Comparison of ENCODE assay signal across 14 cellular contexts in genomic region chr4:74473155-74473811, GRCh38. TPM values are rescaled to one million over a fixed set of nuclear protein-coding genes. Genes with fewer than 3 reads are reported as not detected.
DNase-seq lines count a peak whose midpoint lies in the region; TF ChIP-seq lines count a peak whose summit lies in the region.
"Had no signal": no experiment of that assay in that cellular context is flagged by ENCODE, and none has a peak within 500 bp of the region (broad histone marks: within the 10 kb centered on the region; RNA-seq: fewer than 3 reads in every experiment).

No MANE protein-coding gene starts in this region.

- no peak overlapping the region for H3K4me3 ChIP-seq in vagina
- H3K4me3 ChIP-seq: BLaER1 had no signal

- TF ChIP-seq CTCF in vagina (IDR thresholded peaks at IDR 0.05), result no peak

- H3K9me3 ChIP-seq in vagina, result no peaks in the 10 kb centered on the region
- H3K9me3 ChIP-seq: BLaER1 had no signal

- TF ChIP-seq POLR2A in vagina (IDR thresholded peaks at IDR 0.05), result no peak

- intact Hi-C loops in vagina (cut with DNase I), result no loop called here

- peaks cover 20% of the 10 kb centered on the region for H3K4me1 ChIP-seq in vagina
- H3K4me1 ChIP-seq: BLaER1 had no signal

- H3K36me3 ChIP-seq in vagina, result no peaks in the 10 kb centered on the region
- H3K36me3 ChIP-seq: BLaER1 had no signal

- DNase-seq in A172 (ENCODE audit: low spot score) (peak; percentile 69), HT1080 (ENCODE audit: low read depth) (peak; percentile 93), dermis microvascular lymphatic vessel endothelial cell (ENCODE audit: low read depth in 2 of 2) (peak; percentile 7 to 92), kidney tubule cell (ENCODE audit: low spot score) (peak; percentile 76), DMS79 (lab: John Stamatoyannopoulos, UW) (no peak), vagina (ENCODE audit: extremely low spot score in 2 of 2) (no peak), LoVo (ENCODE audit: low spot score) (no peak), superior temporal gyrus (ENCODE audit: extremely low spot score) (no peak)
- DNase-seq: activated T-cell treated with anti-CD3 and anti-CD28 coated beads, Interleukin-2, amount 50 U/mL, for 72 hours; H9; nephron progenitor cell had no signal

- no peaks in the 10 kb centered on the region for H3K27me3 ChIP-seq in vagina
- H3K27me3 ChIP-seq: BLaER1 had no signal

- H3K27ac ChIP-seq in vagina, result no peak overlapping the region
- H3K27ac ChIP-seq: BLaER1 had no signal

RNA-seq across cellular contexts. Expression of gene AREG, which starts 28.3 kb away (rescaled TPM):
- not detected in 2 replicates for total RNA-seq in A172 (2014; rRNA removed; shearing (Covaris generic))
- total RNA-seq in HT1080 (2014; rRNA removed; shearing (Covaris generic)), result 1.4 and 1.9 TPM in 2 replicates
- 1.3 and 1.5 TPM in 2 replicates for polyA plus RNA-seq in HT1080 (2015; cell fraction: cytosol; rRNA removed)
- polyA plus RNA-seq in HT1080 (2015; cell fraction: nucleus; rRNA removed), result 0.36 and 1.3 TPM in 2 replicates
- total RNA-seq in dermis microvascular lymphatic vessel endothelial cell (under 0.01 and 0.13 TPM in 2 replicates), vagina (16.9 TPM)
- total RNA-seq: frontal cortex; T-helper 2 cell treated with Interferon-gamma antibody and Interleukin-4, amounts not matched to agents 100 ng/mL and 5 ng/mL, for 36 hours had no signal

Comparison
In these comparisons a context has a peak if more than half of its experiments do, and no peak if none do; other contexts are left out.
1. DNase-seq: peak in A172 (single experiment), HT1080 (single experiment), dermis microvascular lymphatic vessel endothelial cell (2 of 2) and kidney tubule cell (single experiment); none in DMS79 (single experiment), vagina (0 of 2), LoVo (single experiment) and superior temporal gyrus (single experiment).